Comparison of ENCODE assay signal across 3 cellular contexts in genomic region chr11:117482881-117483280, GRCh38.
TF ChIP-seq lines count a peak whose summit lies in the region.

No MANE protein-coding gene starts in this region.

TF ChIP-seq in GM23338, 12 proteins besides CTCF, POLR2A, EP300 and RAD21:
- TF ChIP-seq ZNF462 (CRISPR knock-in tag; IDR thresholded peaks at IDR 0.05), result no peak

TF ChIP-seq in HEK293T, 16 proteins besides CTCF, POLR2A, EP300 and RAD21 (continued from another document):
- TF ChIP-seq PKNOX1 (IDR thresholded peaks at IDR 0.05), result 0 out of 2 replicates have a peak, but pooled peaks have one; percentile 8

TF ChIP-seq in K562, 482 proteins besides CTCF, POLR2A, EP300 and RAD21:
- peak; percentile 58 for TF ChIP-seq PKNOX1 (IDR thresholded peaks at IDR 0.05)
- TF ChIP-seq MEF2A (IDR thresholded peaks at IDR 0.05; ENCODE audit: control insufficient read depth, low read depth, low read length), result no peak
- no peak for TF ChIP-seq ETS2 (tag; IDR thresholded peaks at IDR 0.05; ENCODE audit: borderline replicate concordance, poor library complexity, severe bottlenecking)
- no peak for TF ChIP-seq ZNF217 (CRISPR knock-in tag; IDR thresholded peaks at IDR 0.05)
- TF ChIP-seq RBM15 (IDR thresholded peaks at IDR 0.05; ENCODE audit: insufficient read depth, low read length), result no peak
- no peak for TF ChIP-seq U2AF1 (optimal IDR thresholded peaks at IDR 0.05; ENCODE audit: low read depth, low read length)
